ENCODE assay signal across 9 cellular contexts in genomic region chr9:132182609-132183073, GRCh38. TPM values are rescaled to one million over a fixed set of nuclear protein-coding genes. Genes with fewer than 3 reads are reported as not detected.
A peak's percentile ranks its signal among the peaks of the same experiment; 100 is the strongest.
DNase-seq lines count a peak whose midpoint lies in the region; ATAC-seq, FAIRE-seq and TF ChIP-seq lines count a peak whose summit lies in the region.
"Had no signal": no experiment of that assay in that cellular context is flagged by ENCODE, and none has a peak within 500 bp of the region (broad histone marks: within the 10 kb centered on the region; RNA-seq: fewer than 3 reads in every experiment).

No MANE protein-coding gene starts in this region.

- H3K9ac ChIP-seq in HCT116 (ENCODE audit: low read length): no peak overlapping the region
- H3K9ac ChIP-seq: parathyroid adenoma had no signal

- POLR2A ChIA-PET in HCT116 (lab: Charles Lee): no interaction called here

- no peak for TF ChIP-seq POLR2A in HCT116 (IDR thresholded peaks at IDR 0.05; ENCODE audit: borderline replicate concordance, extremely low read depth, insufficient read depth, insufficient read length)
- no peak for TF ChIP-seq POLR2A in H54 (IDR thresholded peaks at IDR 0.05; ENCODE audit: low read depth, low read length)

- ATAC-seq in HCT116: peak; percentile 70
- ATAC-seq in HG02623 (IDR thresholded peaks at IDR 0.05; ENCODE audit: unreplicated experiment): no peak
- ATAC-seq: T-helper 17 cell had no signal

- no peak overlapping the region for H2AFZ ChIP-seq in HCT116 (ENCODE audit: low read depth, low read length, poor library complexity, severe bottlenecking)
- H2AFZ ChIP-seq: parathyroid adenoma had no signal

- FAIRE-seq in D721Med (lab: Jason Lieb, UNC) (no peak), H54 (lab: Jason Lieb, UNC) (no peak)

- no peak overlapping the region for H3K4me3 ChIP-seq in HCT116 (replicated peaks in 1 of 2; ENCODE audit: low read depth in 1 of 2, low read length in 2 of 2)
- no peak overlapping the region for H3K4me3 ChIP-seq in WERI-Rb-1 (ENCODE audit: low read depth, low read length)
- H3K4me3 ChIP-seq in cardiac muscle cell: no peak overlapping the region

- H3K27ac ChIP-seq in HCT116 (ENCODE audit: low read depth, low read length): no peak overlapping the region
- peak overlapping the region; percentile 81 for H3K27ac ChIP-seq in WERI-Rb-1
- no peak overlapping the region for H3K27ac ChIP-seq in cardiac muscle cell
- H3K27ac ChIP-seq: parathyroid adenoma had no signal

- H3K4me1 ChIP-seq in HCT116 (ENCODE audit: control insufficient read depth in 1 of 2, insufficient read depth in 2 of 2, low read length in 2 of 2) (no peaks in the 10 kb centered on the region), cardiac muscle cell (ENCODE audit: low read depth) (peaks cover 3% of the 10 kb centered on the region)
- H3K4me1 ChIP-seq: parathyroid adenoma had no signal

- no TSS peak for BruUV-seq in HCT116 (replicated peaks; lab: Mats Ljungman, UMichigan)

- H3K36me3 ChIP-seq in HCT116 (ENCODE audit: control insufficient read depth in 1 of 2, insufficient read depth in 2 of 2, low read length in 2 of 2) (no peaks in the 10 kb centered on the region), WERI-Rb-1 (peaks cover 16% of the 10 kb centered on the region), cardiac muscle cell (no peaks in the 10 kb centered on the region)

- DNase-seq in HCT116 (ENCODE audit: low read depth, low spot score) (no peak), WERI-Rb-1 (peak; percentile 59), cardiac muscle cell (ENCODE audit: low read depth in 1 of 2, low spot score in 1 of 2) (peak; percentile 24 to 43), retina (peak; percentile 58), D721Med (ENCODE audit: insufficient read length, low spot score) (no peak), H54 (ENCODE audit: insufficient read length, low spot score) (no peak)
- DNase-seq: T-helper 17 cell had no signal

- H3K9me2 ChIP-seq in HCT116 (ENCODE audit: insufficient read depth): no peaks in the 10 kb centered on the region

- no peaks in the 10 kb centered on the region for H3K79me2 ChIP-seq in HCT116 (ENCODE audit: insufficient read depth, low read length)
- H3K79me2 ChIP-seq: parathyroid adenoma had no signal

- no peak overlapping the region for H3K4me2 ChIP-seq in HCT116 (ENCODE audit: low read length)

- no peak for TF ChIP-seq RAD21 in HCT116 (IDR thresholded peaks at IDR 0.05; ENCODE audit: low read depth)

- CTCF ChIA-PET in HCT116 (lab: Charles Lee): interaction anchor here (0.9 kb wide), 1 partner anchor 13 kb away, joined by 4 read pairs; no protein-coding TSS in a partner anchor

- H3K9me3 ChIP-seq in HCT116 (ENCODE audit: control insufficient read depth in 1 of 2, insufficient read depth in 1 of 2, low read depth in 1 of 2, low read length in 2 of 2): no peaks in the 10 kb centered on the region
- H3K9me3 ChIP-seq in WERI-Rb-1 (ENCODE audit: severe bottlenecking): no peaks in the 10 kb centered on the region
- H3K9me3 ChIP-seq in cardiac muscle cell (ENCODE audit: low read depth): no peaks in the 10 kb centered on the region

- no peaks in the 10 kb centered on the region for H4K20me1 ChIP-seq in HCT116 (ENCODE audit: insufficient read depth)

- RAD21 ChIA-PET in HCT116 (lab: Charles Lee; ENCODE audit: low non-redundant PET in 1 of 2, low total read pairs in 2 of 2, uncharacterized antibody in 2 of 2, unreplicated experiment in 2 of 2): interaction anchor here in 1 of 2 experiments (1.1 kb wide), 1 partner anchor 54 kb away, joined by 3 read pairs; no protein-coding TSS in a partner anchor

- TF ChIP-seq CTCF in HCT116 (IDR thresholded peaks at IDR 0.05 in 2 of 3, conservative IDR thresholded peaks at IDR 0.05 in 1 of 3; ENCODE audit: borderline replicate concordance in 1 of 3, insufficient read depth in 1 of 3, low read depth in 2 of 3, low read length in 2 of 3) (peak in 2 of 3 experiments; percentile 29 to 31; a peak in 3 of 6 replicates), WERI-Rb-1 (IDR thresholded peaks at IDR 0.05; ENCODE audit: low read depth, low read length) (peak; percentile 63), cardiac muscle cell (IDR thresholded peaks at IDR 0.05; ENCODE audit: low read depth, low read length) (peak; percentile 45), D721Med (IDR thresholded peaks at IDR 0.05; ENCODE audit: insufficient read depth, missing control alignments) (no peak)

- intact Hi-C loops in HCT116 (cut with micrococcal nuclease): no loop called here

- H3K27me3 ChIP-seq in HCT116 (ENCODE audit: insufficient read depth, low read length) (peaks cover 4% of the 10 kb centered on the region; the same call in 1 of the 2 replicates), WERI-Rb-1 (ENCODE audit: insufficient read depth, low read depth, severe bottlenecking) (no peaks in the 10 kb centered on the region), cardiac muscle cell (peaks cover 9% of the 10 kb centered on the region)

TF ChIP-seq in HCT116, 20 proteins besides CTCF, POLR2A, EP300 and RAD21:
- TF ChIP-seq EZH2 (IDR thresholded peaks at IDR 0.05) (no peak), ZNF274 (IDR thresholded peaks at IDR 0.05; ENCODE audit: low read depth, low read length) (no peak), POLR2AphosphoS5 (IDR thresholded peaks at IDR 0.05; ENCODE audit: low read depth, low read length) (no peak), ZFX (IDR thresholded peaks at IDR 0.05) (no peak), SRF (IDR thresholded peaks at IDR 0.05; ENCODE audit: low read depth) (no peak)
- TF ChIP-seq, protein P1, sequence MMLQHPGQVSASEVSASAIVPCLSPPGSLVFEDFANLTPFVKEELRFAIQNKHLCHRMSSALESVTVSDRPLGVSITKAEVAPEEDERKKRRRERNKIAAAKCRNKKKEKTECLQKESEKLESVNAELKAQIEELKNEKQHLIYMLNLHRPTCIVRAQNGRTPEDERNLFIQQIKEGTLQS (IDR thresholded peaks at IDR 0.05): no peak

RNA-seq across cellular contexts. Expression of gene NTNG2, which starts 20.8 kb away (rescaled TPM):
- total RNA-seq in HCT116 (2021; ENCODE audit: unreplicated experiment): 2.5 TPM
- 0.69 and 1.1 TPM in 2 replicates for polyA plus RNA-seq in HCT116 (2012)
- total RNA-seq in cardiac muscle cell: 3.1 and 3.5 TPM in 2 replicates
- 1.7 and 2.5 TPM in 2 replicates for polyA plus RNA-seq in cardiac muscle cell

Comparison
In these comparisons a context has a peak if more than half of its experiments do, and no peak if none do; other contexts are left out.
1. DNase-seq: peak in WERI-Rb-1 (single experiment), cardiac muscle cell (2 of 2) and retina (single experiment); none in HCT116 (single experiment), D721Med (single experiment) and H54 (single experiment).